23 cellular contexts compared by ENCODE assay signal in the genomic region with DNA sequence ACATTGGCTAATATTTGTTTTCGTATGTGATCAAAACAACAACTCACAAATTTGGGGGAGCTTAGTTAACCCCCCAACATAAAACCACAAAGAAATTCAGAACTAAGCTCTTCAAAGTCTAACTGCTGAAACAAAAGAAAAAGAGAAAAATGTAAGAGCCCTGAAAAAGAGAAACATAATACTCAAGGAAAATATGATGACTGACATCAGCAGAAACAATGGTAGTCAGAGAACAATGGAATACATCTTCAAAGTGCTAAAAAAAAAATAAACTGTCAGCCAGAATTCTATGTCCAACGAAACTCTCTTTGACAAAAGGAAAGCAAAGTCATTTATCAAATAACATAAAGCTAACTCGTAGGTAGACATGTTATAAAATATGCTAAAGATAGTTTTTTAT.
DNase-seq lines count a peak whose midpoint lies in the region; ATAC-seq and TF ChIP-seq lines count a peak whose summit lies in the region.
"Had no signal": no experiment of that assay in that cellular context is flagged by ENCODE, and none has a peak within 500 bp of the region (broad histone marks: within the 10 kb centered on the region; RNA-seq: fewer than 3 reads in every experiment).

No MANE protein-coding gene starts in this region.

- H3K9me3 ChIP-seq in body of pancreas: no peaks in the 10 kb centered on the region
- peaks cover 0 to 22% (median 2%) of the 10 kb centered on the region in 8 donors for H3K9me3 ChIP-seq in spleen
- H3K9me3 ChIP-seq: A549, BE2C had no signal

- H3K4me1 ChIP-seq in body of pancreas (no peaks in the 10 kb centered on the region), spleen (no peaks in the 10 kb centered on the region)
- H3K4me1 ChIP-seq: A549, BE2C had no signal

- peak; percentile 7 for DNase-seq in NCI-H2196 treated with DMSO at 0.1 percent for 48 hours (lab: John Stamatoyannopoulos, UW; ENCODE audit: unreplicated experiment)
- DNase-seq in NCI-H2196 (lab: John Stamatoyannopoulos, UW; ENCODE audit: unreplicated experiment): no peak
- peak; percentile 9 for DNase-seq in MV-4-11 (lab: John Stamatoyannopoulos, UW)
- peak; percentile 4 for DNase-seq in fibroblast of the aortic adventitia (ENCODE audit: low read depth)
- no peak for DNase-seq in body of pancreas
- no peak for DNase-seq in spleen
- DNase-seq: 8988T; ACHN; AML-193; BE2C; CD4-positive, alpha-beta T cell; CD8-positive, alpha-beta memory T cell; DMS 273 treated with DMSO at 0.1 percent for 48 hours; DMS53; EL; GDM1; GM23248; H7; HCEC 1CT; HFFc6 had no signal

- TF ChIP-seq POLR2A in body of pancreas (IDR thresholded peaks at IDR 0.05) (no peak), spleen (IDR thresholded peaks at IDR 0.05) (no peak)

- H3K27me3 ChIP-seq in body of pancreas (no peaks in the 10 kb centered on the region), spleen (replicated peaks in 1 of 7) (no peaks in the 10 kb centered on the region)
- H3K27me3 ChIP-seq: BE2C; BLaER1 treated with 17β-estradiol and CSF1 and Interleukin-3, amounts not matched to agents 10 nM and 100 nM had no signal

- TF ChIP-seq CTCF in fibroblast of the aortic adventitia (IDR thresholded peaks at IDR 0.05; ENCODE audit: insufficient read depth, low read length) (no peak), body of pancreas (IDR thresholded peaks at IDR 0.05) (no peak), spleen (IDR thresholded peaks at IDR 0.05 in 8 of 11, conservative IDR thresholded peaks at IDR 0.05 in 3 of 11) (no peak)

- H3K4me3 ChIP-seq in fibroblast of the aortic adventitia (ENCODE audit: low read depth, low read length) (no peak overlapping the region), body of pancreas (no peak overlapping the region), spleen (no peak overlapping the region)
- H3K4me3 ChIP-seq: A549; BLaER1 treated with 17β-estradiol and CSF1 and Interleukin-3, amounts not matched to agents 10 nM and 100 nM; GM12878; GM23248 had no signal

- no peaks in the 10 kb centered on the region for H3K36me3 ChIP-seq in body of pancreas (replicated peaks in 1 of 2; ENCODE audit: insufficient read depth in 1 of 2, low read depth in 2 of 2)
- H3K36me3 ChIP-seq in spleen: no peaks in the 10 kb centered on the region
- H3K36me3 ChIP-seq: BE2C; BLaER1 treated with 17β-estradiol and CSF1 and Interleukin-3, amounts not matched to agents 10 nM and 100 nM had no signal

- WGBS in body of pancreas, 2 donors: 39 to 44% methylated on average over 3 of the region's 3 CpGs
- WGBS in spleen, 5 donors: 43 to 58% (median 47%) methylated on average over 3 of the region's 3 CpGs

- ATAC-seq in body of pancreas: no peak
- ATAC-seq: A549, GM12878 had no signal

- H3K27ac ChIP-seq in body of pancreas: no peak overlapping the region
- no peak overlapping the region for H3K27ac ChIP-seq in spleen
- H3K27ac ChIP-seq: A549; BLaER1 treated with 17β-estradiol and CSF1 and Interleukin-3, amounts not matched to agents 10 nM and 100 nM; GM23248 had no signal

- intact Hi-C loops in body of pancreas (cut with DNase I) (no loop called here), spleen (cut with DNase I; ENCODE audit: low total_unique reads) (no loop called here)

Comparison
In these comparisons a context has a peak if more than half of its experiments do, and no peak if none do; other contexts are left out.
1. DNase-seq: peak in NCI-H2196 treated with DMSO at 0.1 percent for 48 hours (single experiment), MV-4-11 (single experiment) and fibroblast of the aortic adventitia (single experiment); none in NCI-H2196 (single experiment), body of pancreas (0 of 4) and spleen (single experiment).